In genomic region chr3:48301020-48301813, GRCh38 we compare ENCODE assay signal across 1 cellular context.
A peak's percentile ranks its signal among the peaks of the same experiment; 100 is the strongest.
TF ChIP-seq lines count a peak whose summit lies in the region.

TSS of gene NME6 (minus strand) at chr3:48301367.

TF ChIP-seq in HEK293, 187 proteins besides CTCF, POLR2A, EP300 and RAD21 (continued from another document):
- TF ChIP-seq ZBTB49 (tag by site-specific recombination; IDR thresholded peaks at IDR 0.05; ENCODE audit: low read depth) (no peak), ZNF501 (tag by site-specific recombination; IDR thresholded peaks at IDR 0.05) (peak; percentile 67), ZNF555 (tag by site-specific recombination; conservative IDR thresholded peaks at IDR 0.05) (no peak), ZNF843 (tag by site-specific recombination; IDR thresholded peaks at IDR 0.05) (peak; percentile 22; the same call in 1 of the 2 replicates), GLIS1 (tag by site-specific recombination; IDR thresholded peaks at IDR 0.05) (peak; percentile 55; the same call in 1 of the 2 replicates), ZNF645 (tag by site-specific recombination; IDR thresholded peaks at IDR 0.05) (no peak), ZXDB (tag by site-specific recombination; IDR thresholded peaks at IDR 0.05) (peak; percentile 98), ZFP3 (tag by site-specific recombination; IDR thresholded peaks at IDR 0.05; ENCODE audit: low read depth) (no peak)
